Comparison of ENCODE assay signal across 8 cellular contexts in the genomic region with DNA sequence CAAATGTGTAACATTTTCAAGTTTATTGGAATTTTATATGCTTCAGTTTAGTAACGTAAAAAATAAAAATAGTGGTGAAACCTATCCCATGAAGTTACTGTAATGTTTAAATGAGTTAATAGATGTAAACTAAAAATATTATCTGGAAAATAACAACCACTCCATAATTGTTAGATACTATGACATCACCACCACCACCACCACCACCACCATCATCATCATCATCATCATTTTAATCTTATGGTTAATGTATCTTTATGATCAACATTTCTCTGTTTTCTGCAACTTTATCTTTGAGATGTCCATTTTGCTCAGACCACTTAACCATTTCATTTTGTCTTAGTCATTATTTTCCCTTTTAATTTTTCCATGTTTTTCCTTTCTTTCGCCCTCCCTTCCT.
"Had no signal": no experiment of that assay in that cellular context is flagged by ENCODE, and none has a peak within 500 bp of the region (broad histone marks: within the 10 kb centered on the region; RNA-seq: fewer than 3 reads in every experiment).

No MANE protein-coding gene starts in this region.

- DNase-seq: GDM1, GF-D8 had no signal

- FAIRE-seq: G401.6, GM12878, GM12891, GM12892, GM18507, GM19239 had no signal

- ATAC-seq: GM12878 had no signal

- H3K4me3 ChIP-seq: GM12878 had no signal
